In genomic region chr5:170986598-170986997, GRCh38 we compare ENCODE assay signal across 9 cellular contexts.
DNase-seq lines count a peak whose midpoint lies in the region; ATAC-seq, FAIRE-seq and TF ChIP-seq lines count a peak whose summit lies in the region.
"Had no signal": no experiment of that assay in that cellular context is flagged by ENCODE, and none has a peak within 500 bp of the region (broad histone marks: within the 10 kb centered on the region; RNA-seq: fewer than 3 reads in every experiment).

No MANE protein-coding gene starts in this region.

- no peak overlapping the region for H2AFZ ChIP-seq in PC-3 (ENCODE audit: low read length)

- no peaks in the 10 kb centered on the region for H3K79me2 ChIP-seq in PC-3 (ENCODE audit: low read length)

- TF ChIP-seq CTCF in PC-3 (conservative IDR thresholded peaks at IDR 0.05; ENCODE audit: low read depth, low read length) (peak; percentile 54), fibroblast of the aortic adventitia (IDR thresholded peaks at IDR 0.05; ENCODE audit: insufficient read depth, low read length) (no peak)

- intact Hi-C loops in PC-3 (cut with micrococcal nuclease) = loop anchor here (1.0 to 5.0 kb wide), 4 partner anchors 166 to 356 kb away; no protein-coding TSS in a partner anchor

- H3K4me3 ChIP-seq in PC-3 (ENCODE audit: low read length) (no peak overlapping the region), fibroblast of the aortic adventitia (ENCODE audit: low read depth, low read length) (no peak overlapping the region)

- H3K9me3 ChIP-seq in PC-3 (ENCODE audit: low read length) = no peaks in the 10 kb centered on the region

- H3K4me1 ChIP-seq in PC-3 (ENCODE audit: insufficient read depth, low read length) = no peaks in the 10 kb centered on the region

- no peaks in the 10 kb centered on the region for H3K27me3 ChIP-seq in PC-3 (ENCODE audit: low read length)

- H3K27ac ChIP-seq in PC-3 (ENCODE audit: low read length) = no peak overlapping the region

- CTCF ChIA-PET in PC-3 (lab: Charles Lee) = interaction anchor here (0.8 kb wide), 1 partner anchor 357 kb away, joined by 3 read pairs; no protein-coding TSS in a partner anchor

- POLR2A ChIA-PET in PC-3 (lab: Charles Lee; ENCODE audit: unreplicated experiment) = no interaction called here

- no TSS peak for BruUV-seq in PC-3 (replicated peaks; lab: Mats Ljungman, UMichigan)

- no peak for FAIRE-seq in GM19239 (lab: Jason Lieb, UNC)

- H3K4me2 ChIP-seq in PC-3 (ENCODE audit: low read length) = no peak overlapping the region

- no peaks in the 10 kb centered on the region for H3K36me3 ChIP-seq in PC-3 (ENCODE audit: low read depth, low read length)

- DNase-seq in AML-193 (lab: John Stamatoyannopoulos, UW) (peak; percentile 2 to 3), Kasumi-1 (lab: John Stamatoyannopoulos, UW) (peak; percentile 33 to 65), PC-3 (peak; percentile 29), fibroblast of the aortic adventitia (ENCODE audit: low read depth) (peak; percentile 7), GM19239 (ENCODE audit: insufficient read length, low spot score) (no peak), GOT3 (lab: John Stamatoyannopoulos, UW) (no peak)
- DNase-seq in activated CD8-positive, alpha-beta memory T cell treated with anti-CD3 and anti-CD28 coated beads, Interleukin-2, amount 50 U/mL, for 48 hours = no peak
- DNase-seq: SHP77 treated with DMSO at 0.1 percent for 48 hours had no signal

- H3K9ac ChIP-seq in PC-3 (ENCODE audit: low read length) = no peak overlapping the region

- ATAC-seq in PC-3 = no peak; the same call in 1 of the 2 replicates
- ATAC-seq in GM18868 (IDR thresholded peaks at IDR 0.05; ENCODE audit: unreplicated experiment) = no peak

- H3F3A ChIP-seq in PC-3 (ENCODE audit: low read length, unreplicated experiment) = no peaks in the 10 kb centered on the region

- H3K9me2 ChIP-seq in PC-3 (replicated peaks; ENCODE audit: low read length) = no peaks in the 10 kb centered on the region

- H4K20me1 ChIP-seq in PC-3 (ENCODE audit: low read length) = no peaks in the 10 kb centered on the region

Comparison
In these comparisons a context has a peak if more than half of its experiments do, and no peak if none do; other contexts are left out.
1. DNase-seq: peak in AML-193 (2 of 2), Kasumi-1 (2 of 2), PC-3 (single experiment) and fibroblast of the aortic adventitia (single experiment); none in activated CD8-positive, alpha-beta memory T cell treated with anti-CD3 and anti-CD28 coated beads, Interleukin-2, amount 50 U/mL, for 48 hours (single experiment), GM19239 (single experiment) and GOT3 (single experiment).